30 cellular contexts compared by ENCODE assay signal in genomic region chr5:73599378-73599777, GRCh38. TPM values are rescaled to one million over a fixed set of nuclear protein-coding genes. Genes with fewer than 3 reads are reported as not detected.
"Had no signal": no experiment of that assay in that cellular context is flagged by ENCODE, and none has a peak within 500 bp of the region (broad histone marks: within the 10 kb centered on the region; RNA-seq: fewer than 3 reads in every experiment).

No MANE protein-coding gene starts in this region.

- H3K9ac ChIP-seq: neural progenitor cell, parathyroid adenoma had no signal

- H3K27ac ChIP-seq: neural progenitor cell, ovary, parathyroid adenoma, psoas muscle, skin epidermis, spleen, suprapubic skin, testis, tibial artery, transverse colon, upper lobe of right lung, uterus had no signal

- H3K27me3 ChIP-seq: neural progenitor cell, ovary, spleen, testis, tibial artery, transverse colon, upper lobe of right lung, uterus had no signal

- H2AFZ ChIP-seq: neural progenitor cell, parathyroid adenoma had no signal

- H3K9me3 ChIP-seq: ovary, psoas muscle, suprapubic skin, testis, tibial artery, upper lobe of right lung, uterus had no signal

- DNase-seq: naive thymus-derived CD4-positive, alpha-beta T cell; natural killer cell; occipital lobe; ovary; posterior cingulate gyrus; psoas muscle; right cardiac atrium; spleen; stimulated activated CD4-positive, alpha-beta T cell treated with anti-CD3 and anti-CD28 coated beads, Interleukin-12 subunit alpha, Interleukin-12 subunit beta, amount 100 ng/mL, for 4 hours; stimulated activated CD4-positive, alpha-beta T cell treated with anti-CD3 and anti-CD28 coated beads, Interleukin-1b, Interleukin-23, amount 100 ng/mL, for 48 hours; stimulated activated CD4-positive, alpha-beta T cell treated with anti-CD3 and anti-CD28 coated beads, Interleukin-4, amount 100 ng/mL, for 1 hour; stimulated activated CD4-positive, alpha-beta T cell treated with anti-CD3 and anti-CD28 coated beads, Interleukin-4, amount 100 ng/mL, for 4 hours; stimulated activated CD8-positive, alpha-beta memory T cell treated with anti-CD3 and anti-CD28 coated beads, Interleukin-4, amount 100 ng/mL, for 48 hours; stimulated activated naive CD4-positive, alpha-beta T cell; stimulated activated naive CD8-positive, alpha-beta T cell treated with anti-CD3 and anti-CD28 coated beads, Interleukin-15, amount 100 ng/mL, for 72 hours; stimulated activated naive CD8-positive, alpha-beta T cell treated with anti-CD3 and anti-CD28 coated beads, Interleukin-15, Interleukin-2, amounts not matched to agents 100 U/mL and 50 U/mL, for 24 hours; substantia nigra; testis; tibial artery; transverse colon; upper lobe of right lung; uterus had no signal

- H3K36me3 ChIP-seq: neural progenitor cell, ovary, spleen, suprapubic skin, tibial artery, transverse colon, upper lobe of right lung, uterus had no signal

- ATAC-seq: naive thymus-derived CD4-positive, alpha-beta T cell; natural killer cell; psoas muscle; right cardiac atrium; sciatic nerve; stimulated activated memory B cell treated with anti-CD40 and anti-IgM and Interleukin-4, amounts not matched to agents 10 μg/mL and 1 μg/mL and 100 μg/mL, for 72 hours; stimulated activated naive CD8-positive, alpha-beta T cell treated with anti-CD3 and anti-CD28 coated beads, Interleukin-15, amount 100 ng/mL, for 72 hours; stimulated activated naive CD8-positive, alpha-beta T cell treated with anti-CD3 and anti-CD28 coated beads, Interleukin-15, Interleukin-2, amounts not matched to agents 100 U/mL and 50 U/mL, for 24 hours; upper lobe of right lung had no signal

- H3K4me3 ChIP-seq: neural progenitor cell, ovary, psoas muscle, skin epidermis, smooth muscle cell, spleen, suprapubic skin, testis, tibial artery, transverse colon, upper lobe of right lung, uterus had no signal

- H3K4me2 ChIP-seq: neural progenitor cell, smooth muscle cell had no signal

- H3K4me1 ChIP-seq: neural progenitor cell, parathyroid adenoma, psoas muscle, spleen, suprapubic skin, testis, tibial artery, transverse colon, upper lobe of right lung, uterus had no signal

RNA-seq across cellular contexts. Expression of gene ARHGEF28, which starts 26.6 kb away (rescaled TPM):
- polyA plus RNA-seq: naive thymus-derived CD4-positive, alpha-beta T cell; neural cell had no signal
